In the genomic region with DNA sequence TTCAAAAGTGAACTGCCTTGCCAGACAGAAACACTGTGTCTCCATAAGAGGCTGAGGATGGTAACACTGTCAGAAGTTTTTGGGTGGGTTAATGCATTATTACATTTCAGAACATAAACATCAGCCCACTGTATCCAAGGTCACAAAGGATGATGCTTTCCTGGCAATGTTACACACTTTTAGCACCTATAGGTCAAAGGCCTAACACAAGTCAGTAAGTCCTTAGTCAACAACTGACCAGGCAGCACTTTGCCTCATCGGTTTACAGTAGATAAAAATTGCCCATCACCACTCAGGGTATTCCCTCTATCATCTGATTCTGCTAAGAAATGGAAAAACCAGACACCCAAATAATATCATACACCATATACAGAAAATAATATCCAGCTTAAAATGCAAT, we compare ENCODE assay signal across 27 cellular contexts.
"Had no signal": no experiment of that assay in that cellular context is flagged by ENCODE, and none has a peak within 500 bp of the region (broad histone marks: within the 10 kb centered on the region; RNA-seq: fewer than 3 reads in every experiment).

No MANE protein-coding gene starts in this region.

- DNase-seq: colonic mucosa; cortex of kidney; dermis blood vessel endothelial cell; dorsolateral prefrontal cortex; effector CD4-positive, alpha-beta T cell; effector CD8-positive, alpha-beta T cell; effector memory CD4-positive, alpha-beta T cell; effector memory CD8-positive, alpha-beta T cell; endodermal cell; erythroblast; esophagus squamous epithelium; foreskin keratinocyte; foreskin melanocyte; gastrocnemius medialis; glutamatergic neuron; head of caudate nucleus; heart left ventricle; heart right ventricle had no signal

- H3K4me3 ChIP-seq: colonic mucosa, coronary artery, dorsolateral prefrontal cortex, esophagus muscularis mucosa, esophagus squamous epithelium, gastrocnemius medialis, gastroesophageal sphincter, heart left ventricle, heart right ventricle had no signal

- FAIRE-seq: colon, endometrium, endothelial cell of umbilical vein, frontal cortex had no signal

- H3K27ac ChIP-seq: colonic mucosa, coronary artery, dorsolateral prefrontal cortex, epithelial cell of prostate, esophagus muscularis mucosa, esophagus squamous epithelium, foreskin keratinocyte, gastrocnemius medialis, gastroesophageal sphincter, heart left ventricle, heart right ventricle had no signal

- ATAC-seq: effector memory CD8-positive, alpha-beta T cell; esophagus mucosa; foreskin keratinocyte; gastrocnemius medialis; gastroesophageal sphincter; heart left ventricle; heart right ventricle had no signal

- H3K4me1 ChIP-seq: colonic mucosa, esophagus muscularis mucosa, esophagus squamous epithelium, gastroesophageal sphincter, heart left ventricle had no signal

- H3K9me3 ChIP-seq: colonic mucosa, esophagus muscularis mucosa, esophagus squamous epithelium, gastrocnemius medialis, gastroesophageal sphincter, heart left ventricle, heart right ventricle had no signal

- H3K36me3 ChIP-seq: colonic mucosa, esophagus muscularis mucosa, esophagus squamous epithelium, gastrocnemius medialis, gastroesophageal sphincter, heart left ventricle, heart right ventricle had no signal

- H3K27me3 ChIP-seq: colonic mucosa, dorsolateral prefrontal cortex, esophagus muscularis mucosa, esophagus squamous epithelium, foreskin keratinocyte, gastrocnemius medialis, gastroesophageal sphincter, heart left ventricle, heart right ventricle had no signal
